Comparison of ENCODE assay signal across 9 cellular contexts in the genomic region with DNA sequence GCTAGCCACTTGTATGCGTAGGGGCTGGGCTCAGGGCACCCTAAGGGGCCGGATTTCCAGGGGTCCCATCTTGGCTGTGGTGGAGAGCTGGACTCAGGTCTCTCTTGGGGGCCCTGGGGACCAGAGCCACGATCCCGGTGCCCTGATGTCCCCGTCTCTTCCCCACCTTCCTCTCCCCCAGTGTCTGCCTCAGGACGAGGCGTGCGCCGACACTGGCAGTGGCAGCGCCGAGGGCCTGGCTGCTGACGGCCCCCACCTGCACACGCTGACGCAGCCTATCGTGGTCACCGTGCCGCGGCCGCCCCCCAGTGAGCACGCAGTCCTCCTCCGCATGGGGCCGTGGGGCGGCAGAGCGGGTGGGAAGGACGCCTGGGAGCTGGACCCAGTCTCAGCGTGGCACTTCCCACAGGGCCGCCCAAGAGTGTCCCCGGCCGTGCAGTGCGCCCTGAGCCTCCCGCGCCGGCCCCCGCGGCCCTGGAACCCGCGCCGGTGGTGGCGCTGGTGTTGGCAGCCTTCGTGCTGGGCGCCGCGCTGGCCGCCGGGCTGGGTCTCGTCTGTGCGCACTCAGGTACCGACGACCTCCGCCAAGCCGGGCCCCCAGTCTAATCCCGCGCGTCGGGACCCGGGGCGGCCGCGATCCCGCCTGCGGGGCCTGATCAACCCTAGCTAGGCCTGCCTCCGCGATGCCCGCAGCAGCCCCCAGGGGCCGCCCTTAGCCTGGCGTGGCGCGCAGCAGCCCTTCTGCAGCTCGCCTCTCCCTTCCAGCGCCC. TPM values are rescaled to one million over a fixed set of nuclear protein-coding genes. Genes with fewer than 3 reads are reported as not detected.
DNase-seq lines count a peak whose midpoint lies in the region; TF ChIP-seq lines count a peak whose summit lies in the region.
"Had no signal": no experiment of that assay in that cellular context is flagged by ENCODE, and none has a peak within 500 bp of the region (broad histone marks: within the 10 kb centered on the region; RNA-seq: fewer than 3 reads in every experiment).

No MANE protein-coding gene starts in this region.

- DNase-seq in Daoy (ENCODE audit: low read depth) = peak; percentile 73
- DNase-seq in MM.1S = peak; percentile 69
- DNase-seq in activated CD4-positive, alpha-beta T cell treated with anti-CD3 and anti-CD28 coated beads, Interleukin-2, amount 10 ng/mL, durations not matched to agents 7 days and 5 days = peak; percentile 51
- DNase-seq in lung microvascular endothelial cell (ENCODE audit: low read depth in 2 of 2) = peak; percentile 66 to 72
- no peak for DNase-seq in NCI-H446 (lab: John Stamatoyannopoulos, UW)
- DNase-seq in H4 (ENCODE audit: low spot score) = no peak

- peaks cover 37% of the 10 kb centered on the region for H3K27me3 Mint-ChIP-seq in activated CD4-positive, alpha-beta T cell treated with anti-CD3 and anti-CD28 coated beads, Interleukin-2, amount 10 ng/mL, durations not matched to agents 7 days and 5 days
- peaks cover 69% of the 10 kb centered on the region for H3K27me3 Mint-ChIP-seq in dendritic cell treated with granulocyte-macrophage colony-stimulating factor and Interleukin-4, amounts not matched to agents 40 ng/mL and 50 ng/mL, for 4 days

- no peak overlapping the region for H3K27ac Mint-ChIP-seq in activated CD4-positive, alpha-beta T cell treated with anti-CD3 and anti-CD28 coated beads, Interleukin-2, amount 10 ng/mL, durations not matched to agents 7 days and 5 days
- peak overlapping the region; percentile 62 for H3K27ac Mint-ChIP-seq in dendritic cell treated with granulocyte-macrophage colony-stimulating factor and Interleukin-4, amounts not matched to agents 40 ng/mL and 50 ng/mL, for 4 days

- intact Hi-C loops in dendritic cell treated with granulocyte-macrophage colony-stimulating factor and Interleukin-4, amounts not matched to agents 40 ng/mL and 50 ng/mL, for 4 days (cut with micrococcal nuclease) = no loop called here

- peak overlapping the region; percentile 63 for H3K4me3 Mint-ChIP-seq in activated CD4-positive, alpha-beta T cell treated with anti-CD3 and anti-CD28 coated beads, Interleukin-2, amount 10 ng/mL, durations not matched to agents 7 days and 5 days
- peak overlapping the region; percentile 65 for H3K4me3 Mint-ChIP-seq in dendritic cell treated with granulocyte-macrophage colony-stimulating factor and Interleukin-4, amounts not matched to agents 40 ng/mL and 50 ng/mL, for 4 days

- CTCF ChIA-PET in activated CD4-positive, alpha-beta T cell treated with anti-CD3 and anti-CD28 coated beads, Interleukin-2, amount 10 ng/mL, durations not matched to agents 7 days and 5 days (lab: Charles Lee) = interaction anchor here (0.6 to 3.3 kb wide), 15 partner anchors 9 to 1945 kb away, joined by 3 to 12 read pairs (median 4); partner anchors contain the start of genes LRRC8E, MAP2K7, TIMM44 and TRAPPC5

- H3K9me2 ChIP-seq in MM.1S (replicated peaks; ENCODE audit: insufficient read depth, low read length) = no peaks in the 10 kb centered on the region

- peaks cover 30% of the 10 kb centered on the region for H3K27me3 ChIP-seq in MM.1S (replicated peaks; ENCODE audit: insufficient read depth, low read length)
- peaks cover 24 to 34% (median 30%) of the 10 kb centered on the region in 5 donors for H3K27me3 ChIP-seq in subcutaneous abdominal adipose tissue (ENCODE audit: control insufficient read depth in 5 of 5, insufficient read depth in 4 of 5, low read length in 5 of 5)

- H2AFZ ChIP-seq in MM.1S (ENCODE audit: low read length) = peak overlapping the region; percentile 65

- H3K9me3 Mint-ChIP-seq in activated CD4-positive, alpha-beta T cell treated with anti-CD3 and anti-CD28 coated beads, Interleukin-2, amount 10 ng/mL, durations not matched to agents 7 days and 5 days = no peaks in the 10 kb centered on the region
- no peaks in the 10 kb centered on the region for H3K9me3 Mint-ChIP-seq in dendritic cell treated with granulocyte-macrophage colony-stimulating factor and Interleukin-4, amounts not matched to agents 40 ng/mL and 50 ng/mL, for 4 days

- H3K79me2 ChIP-seq in MM.1S (ENCODE audit: low read length) = no peaks in the 10 kb centered on the region

- peaks cover 8% of the 10 kb centered on the region for H3K36me3 Mint-ChIP-seq in activated CD4-positive, alpha-beta T cell treated with anti-CD3 and anti-CD28 coated beads, Interleukin-2, amount 10 ng/mL, durations not matched to agents 7 days and 5 days (ENCODE audit: low read depth)
- H3K36me3 Mint-ChIP-seq in dendritic cell treated with granulocyte-macrophage colony-stimulating factor and Interleukin-4, amounts not matched to agents 40 ng/mL and 50 ng/mL, for 4 days (ENCODE audit: low read depth) = peaks cover 38% of the 10 kb centered on the region

- peak; percentile 74 for TF ChIP-seq CTCF in MM.1S (IDR thresholded peaks at IDR 0.05; ENCODE audit: low read length)

- 0 out of 2 replicates have a peak, but pooled peaks cover 7% of the 10 kb centered on the region for H4K20me1 ChIP-seq in MM.1S (ENCODE audit: insufficient read depth, low read length)

- H3K9me3 ChIP-seq in MM.1S (replicated peaks; ENCODE audit: insufficient read depth, low read length) (no peaks in the 10 kb centered on the region), subcutaneous abdominal adipose tissue (ENCODE audit: control insufficient read depth in 5 of 5, low read length in 5 of 5) (no peaks in the 10 kb centered on the region)

- H3K4me1 Mint-ChIP-seq in activated CD4-positive, alpha-beta T cell treated with anti-CD3 and anti-CD28 coated beads, Interleukin-2, amount 10 ng/mL, durations not matched to agents 7 days and 5 days = peaks cover 36% of the 10 kb centered on the region
- H3K4me1 Mint-ChIP-seq in dendritic cell treated with granulocyte-macrophage colony-stimulating factor and Interleukin-4, amounts not matched to agents 40 ng/mL and 50 ng/mL, for 4 days (ENCODE audit: low read depth) = peaks cover 68% of the 10 kb centered on the region

- H3K4me2 ChIP-seq in MM.1S (ENCODE audit: low read depth, low read length) = peak overlapping the region; percentile 96

- POLR2A ChIA-PET in activated CD4-positive, alpha-beta T cell treated with anti-CD3 and anti-CD28 coated beads, Interleukin-2, amount 10 ng/mL, durations not matched to agents 7 days and 5 days (lab: Charles Lee) = no interaction called here

- H3K36me3 ChIP-seq in MM.1S (replicated peaks; ENCODE audit: insufficient read depth, low read length) = no peaks in the 10 kb centered on the region
- peaks cover 0 to 17% (median 10%) of the 10 kb centered on the region in 5 donors for H3K36me3 ChIP-seq in subcutaneous abdominal adipose tissue (ENCODE audit: control insufficient read depth in 5 of 5, insufficient read depth in 5 of 5, low read length in 5 of 5)

- H3K4me1 ChIP-seq in MM.1S (ENCODE audit: low read length) (peaks cover 10% of the 10 kb centered on the region; the same call in 1 of the 2 replicates), subcutaneous abdominal adipose tissue (ENCODE audit: control insufficient read depth in 5 of 5, insufficient read depth in 5 of 5, low read length in 5 of 5) (peaks cover 11 to 50% (median 43%) of the 10 kb centered on the region in 5 donors)

- peaks cover 18% of the 10 kb centered on the region for H3F3A ChIP-seq in MM.1S (ENCODE audit: insufficient read depth, low read length)

- peak overlapping the region; percentile 58 for H3K4me3 ChIP-seq in MM.1S (ENCODE audit: low read length)
- H3K4me3 ChIP-seq in subcutaneous abdominal adipose tissue (ENCODE audit: low read depth in 1 of 5, low read length in 5 of 5) = peak overlapping the region in 3 of 5 donors; percentile 14 to 51 (median 22)

- H3K27ac ChIP-seq in MM.1S (ENCODE audit: low read length) (no peak overlapping the region), subcutaneous abdominal adipose tissue (ENCODE audit: low read depth, low read length) (no peak overlapping the region)

- H3K9ac ChIP-seq in MM.1S (ENCODE audit: low read length) = peak overlapping the region; percentile 44; the same call in 1 of the 2 replicates
- no peak overlapping the region for H3K9ac ChIP-seq in subcutaneous abdominal adipose tissue (ENCODE audit: low read length in 5 of 5)

RNA-seq across cellular contexts. Expression of gene SNAPC2, which starts 2.7 kb away (rescaled TPM):
- total RNA-seq in Daoy (2014; rRNA removed; shearing (Covaris generic)) = 33.4 and 33.7 TPM in 2 replicates
- total RNA-seq in activated CD4-positive, alpha-beta T cell treated with anti-CD3 and anti-CD28 coated beads, Interleukin-2, amount 10 ng/mL, durations not matched to agents 7 days and 5 days = 10 to 100 TPM; 18.6 to 19.1 TPM
- 4.4 and 4.8 TPM in 2 replicates for total RNA-seq in lung microvascular endothelial cell
- 23.5 and 27.0 TPM in 2 replicates for total RNA-seq in H4 (2014; rRNA removed; shearing (Covaris generic))

RNA-seq across cellular contexts. Expression of gene TGFBR3L, which starts 2.8 kb away (rescaled TPM):
- 7.1 TPM in 1 of 2 replicates, not detected in the other for total RNA-seq in Daoy (2014; rRNA removed; shearing (Covaris generic))
- total RNA-seq in activated CD4-positive, alpha-beta T cell treated with anti-CD3 and anti-CD28 coated beads, Interleukin-2, amount 10 ng/mL, durations not matched to agents 7 days and 5 days = 1 to 10 TPM in 1 of 2 experiments, under 1 TPM in 1; 0.79 to 1.4 TPM
- under 0.01 TPM in 1 of 2 replicates, not detected in the other for total RNA-seq in lung microvascular endothelial cell
- total RNA-seq in H4 (2014; rRNA removed; shearing (Covaris generic)) = not detected in 2 replicates
- total RNA-seq: SK-MEL-5 had no signal

RNA-seq across cellular contexts. Expression of gene CTXN1, which starts 8.5 kb away (rescaled TPM):
- 1.2 and 3.8 TPM in 2 replicates for total RNA-seq in Daoy (2014; rRNA removed; shearing (Covaris generic))
- not detected for total RNA-seq in activated CD4-positive, alpha-beta T cell treated with anti-CD3 and anti-CD28 coated beads, Interleukin-2, amount 10 ng/mL, durations not matched to agents 7 days and 5 days
- 1.4 and 2.0 TPM in 2 replicates for total RNA-seq in lung microvascular endothelial cell
- 3.6 and 11.5 TPM in 2 replicates for total RNA-seq in H4 (2014; rRNA removed; shearing (Covaris generic))

RNA-seq across cellular contexts. Expression of gene MAP2K7, which starts 13.8 kb away (rescaled TPM):
- total RNA-seq in Daoy (2014; rRNA removed; shearing (Covaris generic)) = 8.4 and 8.8 TPM in 2 replicates
- total RNA-seq in activated CD4-positive, alpha-beta T cell treated with anti-CD3 and anti-CD28 coated beads, Interleukin-2, amount 10 ng/mL, durations not matched to agents 7 days and 5 days = 10 to 100 TPM; 44.1 to 45.6 TPM
- 6.8 and 9.9 TPM in 2 replicates for total RNA-seq in lung microvascular endothelial cell
- 2.9 and 4.2 TPM in 2 replicates for total RNA-seq in H4 (2014; rRNA removed; shearing (Covaris generic))

RNA-seq across cellular contexts. Expression of gene TIMM44, which starts 26.0 kb away (rescaled TPM):
- total RNA-seq in Daoy (2014; rRNA removed; shearing (Covaris generic)) = 74.5 and 105 TPM in 2 replicates
- 10 to 100 TPM; 44.0 to 59.9 TPM for total RNA-seq in activated CD4-positive, alpha-beta T cell treated with anti-CD3 and anti-CD28 coated beads, Interleukin-2, amount 10 ng/mL, durations not matched to agents 7 days and 5 days
- 22.9 and 28.2 TPM in 2 replicates for total RNA-seq in lung microvascular endothelial cell
- 64.9 and 86.8 TPM in 2 replicates for total RNA-seq in H4 (2014; rRNA removed; shearing (Covaris generic))

Comparison
In these comparisons a context has a peak if more than half of its experiments do, and no peak if none do; other contexts are left out.
1. DNase-seq: peak in Daoy (single experiment), MM.1S (single experiment), activated CD4-positive, alpha-beta T cell treated with anti-CD3 and anti-CD28 coated beads, Interleukin-2, amount 10 ng/mL, durations not matched to agents 7 days and 5 days (single experiment) and lung microvascular endothelial cell (2 of 2); none in NCI-H446 (0 of 2) and H4 (single experiment).